ENCODE assay signal across 18 cellular contexts in genomic region chr22:30292069-30292970, GRCh38. TPM values are rescaled to one million over a fixed set of nuclear protein-coding genes. Genes with fewer than 3 reads are reported as not detected.
DNase-seq lines count a peak whose midpoint lies in the region; ATAC-seq and TF ChIP-seq lines count a peak whose summit lies in the region.
"Had no signal": no experiment of that assay in that cellular context is flagged by ENCODE, and none has a peak within 500 bp of the region (broad histone marks: within the 10 kb centered on the region; RNA-seq: fewer than 3 reads in every experiment).

No MANE protein-coding gene starts in this region.

- no peak for DNase-seq in CD4-positive, CD25-positive, alpha-beta regulatory T cell
- DNase-seq in lung (ENCODE audit: low spot score), result no peak
- DNase-seq in DMS79 (lab: John Stamatoyannopoulos, UW), result no peak
- DNase-seq in NCI-H510A (lab: John Stamatoyannopoulos, UW), result no peak
- DNase-seq in NCI-H526 (lab: John Stamatoyannopoulos, UW), result no peak
- no peak for DNase-seq in activated CD4-positive, alpha-beta T cell treated with anti-CD3 and anti-CD28 coated beads for 1 hour
- DNase-seq: activated CD4-positive, alpha-beta memory T cell treated with anti-CD3 and anti-CD28 coated beads for 36 hours; glutamatergic neuron; left colon; MV-4-11; NCI-H2171; SJCRH30; trophoblast cell had no signal

- H3K27me3 ChIP-seq in CD4-positive, CD25-positive, alpha-beta regulatory T cell (ENCODE audit: control insufficient read depth, insufficient read depth, low read length), result no peaks in the 10 kb centered on the region
- no peaks in the 10 kb centered on the region for H3K27me3 ChIP-seq in lung (ENCODE audit: control insufficient read depth, insufficient read depth)
- H3K27me3 ChIP-seq: SJCRH30 had no signal

- H3K9me3 Mint-ChIP-seq in CD4-positive, CD25-positive, alpha-beta regulatory T cell, result no peaks in the 10 kb centered on the region
- H3K9me3 Mint-ChIP-seq in stimulated activated memory B cell treated with anti-CD40 and anti-IgM and Interleukin-4, amounts not matched to agents 10 μg/mL and 1 μg/mL and 100 μg/mL, for 72 hours, result no peaks in the 10 kb centered on the region
- H3K9me3 Mint-ChIP-seq: activated CD4-positive, alpha-beta memory T cell treated with anti-CD3 and anti-CD28 coated beads for 36 hours; activated T-helper 2 cell treated with anti-CD3 and anti-CD28 coated beads, Interferon-gamma antibody, Interleukin-2, Interleukin-4, amounts not matched to agents 10 μg/mL and 5 μg/mL and 100 μg/mL, durations not matched to agents 14 hours and 24 hours and 36 hours; neural crest cell had no signal

- no peak overlapping the region for H3K27ac ChIP-seq in CD4-positive, CD25-positive, alpha-beta regulatory T cell (ENCODE audit: insufficient read depth, low read length, poor library complexity, severe bottlenecking)
- H3K27ac ChIP-seq in adipose tissue (ENCODE audit: low read depth, low read length) (peak overlapping the region; percentile 88), lung (ENCODE audit: low read depth in 1 of 2, low read length in 1 of 2) (peak overlapping the region; percentile 74 to 89)

- no peak overlapping the region for H3K4me3 ChIP-seq in CD4-positive, CD25-positive, alpha-beta regulatory T cell (ENCODE audit: low read depth, low read length)
- no peak overlapping the region for H3K4me3 ChIP-seq in lung
- H3K4me3 ChIP-seq: SJCRH30 had no signal

- peaks cover 14 to 64% (median 27%) of the 10 kb centered on the region in 4 donors for H3K4me1 Mint-ChIP-seq in CD4-positive, CD25-positive, alpha-beta regulatory T cell
- H3K4me1 Mint-ChIP-seq in stimulated activated memory B cell treated with anti-CD40 and anti-IgM and Interleukin-4, amounts not matched to agents 10 μg/mL and 1 μg/mL and 100 μg/mL, for 72 hours, result peaks cover 48% of the 10 kb centered on the region

- no peak for TF ChIP-seq CTCF in lung (IDR thresholded peaks at IDR 0.05; ENCODE audit: control extremely low read depth, extremely low read depth)

- no peak for ATAC-seq in CD4-positive, CD25-positive, alpha-beta regulatory T cell (ENCODE audit: low read depth in 2 of 2)
- no peak for ATAC-seq in lung (ENCODE audit: insufficient read depth, low FRiP score)
- no peak for ATAC-seq in stimulated activated memory B cell treated with anti-CD40 and anti-IgM and Interleukin-4, amounts not matched to agents 10 μg/mL and 1 μg/mL and 100 μg/mL, for 72 hours
- ATAC-seq: left colon had no signal

- no peaks in the 10 kb centered on the region for H3K27me3 Mint-ChIP-seq in CD4-positive, CD25-positive, alpha-beta regulatory T cell
- H3K27me3 Mint-ChIP-seq in stimulated activated memory B cell treated with anti-CD40 and anti-IgM and Interleukin-4, amounts not matched to agents 10 μg/mL and 1 μg/mL and 100 μg/mL, for 72 hours, result no peaks in the 10 kb centered on the region
- H3K27me3 Mint-ChIP-seq: activated CD4-positive, alpha-beta memory T cell treated with anti-CD3 and anti-CD28 coated beads for 36 hours had no signal

- WGBS in adipose tissue, 3 donors, result 85 to 94% (median 90%) methylated on average over 17 to 18 of the region's 18 CpGs
- WGBS in lung, 2 donors, result 91 to 92% methylated on average over 18 of the region's 18 CpGs

- H3K36me3 Mint-ChIP-seq in CD4-positive, CD25-positive, alpha-beta regulatory T cell, result peaks cover 25% of the 10 kb centered on the region
- peaks cover 43% of the 10 kb centered on the region for H3K36me3 Mint-ChIP-seq in stimulated activated memory B cell treated with anti-CD40 and anti-IgM and Interleukin-4, amounts not matched to agents 10 μg/mL and 1 μg/mL and 100 μg/mL, for 72 hours

- peak overlapping the region in 2 of 4 donors; percentile 51 to 56 for H3K4me3 Mint-ChIP-seq in CD4-positive, CD25-positive, alpha-beta regulatory T cell
- H3K4me3 Mint-ChIP-seq in stimulated activated memory B cell treated with anti-CD40 and anti-IgM and Interleukin-4, amounts not matched to agents 10 μg/mL and 1 μg/mL and 100 μg/mL, for 72 hours, result no peak overlapping the region
- H3K4me3 Mint-ChIP-seq: activated CD4-positive, alpha-beta memory T cell treated with anti-CD3 and anti-CD28 coated beads for 36 hours; neural crest cell had no signal

- H3K36me3 ChIP-seq in CD4-positive, CD25-positive, alpha-beta regulatory T cell (ENCODE audit: control insufficient read depth, insufficient read depth, low read length), result peaks cover 45% of the 10 kb centered on the region
- peaks cover 0 to 40% of the 10 kb centered on the region in 2 donors for H3K36me3 ChIP-seq in lung (ENCODE audit: control insufficient read depth in 2 of 2, insufficient read depth in 2 of 2, low read length in 2 of 2)
- H3K36me3 ChIP-seq: SJCRH30 had no signal

- H3K4me1 ChIP-seq in CD4-positive, CD25-positive, alpha-beta regulatory T cell (ENCODE audit: control insufficient read depth, insufficient read depth, low read length, poor library complexity, severe bottlenecking), result peaks cover 56% of the 10 kb centered on the region
- peaks cover 4 to 29% of the 10 kb centered on the region in 2 donors for H3K4me1 ChIP-seq in lung (ENCODE audit: control insufficient read depth in 2 of 2, insufficient read depth in 2 of 2, low read length in 2 of 2)

- H3K9me3 ChIP-seq in CD4-positive, CD25-positive, alpha-beta regulatory T cell (ENCODE audit: control insufficient read depth in 2 of 2, low read length in 2 of 2), result no peaks in the 10 kb centered on the region
- H3K9me3 ChIP-seq in lung (ENCODE audit: control insufficient read depth in 2 of 2, insufficient read depth in 1 of 2, low read length in 1 of 2), result no peaks in the 10 kb centered on the region
- H3K9me3 ChIP-seq: SJCRH30 had no signal

- H3K27ac Mint-ChIP-seq in CD4-positive, CD25-positive, alpha-beta regulatory T cell, result peak overlapping the region; percentile 69 to 83 (median 76)
- peak overlapping the region; percentile 81 for H3K27ac Mint-ChIP-seq in stimulated activated memory B cell treated with anti-CD40 and anti-IgM and Interleukin-4, amounts not matched to agents 10 μg/mL and 1 μg/mL and 100 μg/mL, for 72 hours

RNA-seq across cellular contexts. Expression of gene CASTOR1, which starts 3.0 kb away (rescaled TPM):
- 18.7 TPM for total RNA-seq in CD4-positive, CD25-positive, alpha-beta regulatory T cell
- 10 to 100 TPM; 10.9 to 16.4 (median 12.1) TPM for polyA plus RNA-seq in CD4-positive, CD25-positive, alpha-beta regulatory T cell
- polyA plus RNA-seq in adipose tissue (10 to 100 TPM in 2 of 3 donors, 1 to 10 TPM in 1; 8.7 to 27.3 (median 19.3) TPM), lung (10 to 100 TPM; 14.1 to 16.5 TPM)
- 10 to 100 TPM; 12.6 to 26.5 TPM for total RNA-seq in lung

RNA-seq across cellular contexts. Expression of gene OSM, which starts 25.7 kb away (rescaled TPM):
- 24.0 TPM for total RNA-seq in CD4-positive, CD25-positive, alpha-beta regulatory T cell
- 1 to 10 TPM; 2.4 to 7.0 (median 4.8) TPM for polyA plus RNA-seq in CD4-positive, CD25-positive, alpha-beta regulatory T cell
- polyA plus RNA-seq in adipose tissue (10 to 100 TPM in 1 of 3 donors, 1 to 10 TPM in 1, under 1 TPM in 1; 0.45 to 14.7 (median 7.7) TPM), lung (10 to 100 TPM in 1 of 2 donors, under 1 TPM in 1; 0.57 to 33.2 TPM)
- total RNA-seq in lung, result 1 to 10 TPM; 1.8 to 3.3 TPM
- total RNA-seq: HT-29, neural crest cell, SJCRH30 had no signal

RNA-seq across cellular contexts. Expression of gene TBC1D10A, which starts 34.4 kb away (rescaled TPM):
- 67.5 TPM for total RNA-seq in CD4-positive, CD25-positive, alpha-beta regulatory T cell
- 10 to 100 TPM; 44.2 to 58.0 (median 47.4) TPM for polyA plus RNA-seq in CD4-positive, CD25-positive, alpha-beta regulatory T cell
- polyA plus RNA-seq in adipose tissue (10 to 100 TPM; 10.8 to 33.3 (median 17.8) TPM), lung (10 to 100 TPM; 15.0 to 27.3 TPM)
- total RNA-seq in lung, result 10 to 100 TPM; 25.9 to 36.4 TPM

RNA-seq across cellular contexts. Expression of gene LIF, which starts 45.8 kb away (rescaled TPM):
- total RNA-seq in CD4-positive, CD25-positive, alpha-beta regulatory T cell, result 0.96 TPM
- polyA plus RNA-seq in CD4-positive, CD25-positive, alpha-beta regulatory T cell, result not detected
- polyA plus RNA-seq in adipose tissue (100 to 1,000 TPM in 1 of 3 donors, 1 to 10 TPM in 1, under 1 TPM in 1; 0.60 to 117 (median 4.5) TPM), lung (10 to 100 TPM in 1 of 2 donors, 1 to 10 TPM in 1; 5.1 to 26.1 TPM)
- 1 to 10 TPM in 1 of 2 donors, under 1 TPM in 1; 0.77 to 5.1 TPM for total RNA-seq in lung
